Comparison of ENCODE assay signal across 9 cellular contexts in genomic region chr19:31356587-31357314, GRCh38. TPM values are rescaled to one million over a fixed set of nuclear protein-coding genes. Genes with fewer than 3 reads are reported as not detected.
DNase-seq lines count a peak whose midpoint lies in the region; ATAC-seq and TF ChIP-seq lines count a peak whose summit lies in the region.
"Had no signal": no experiment of that assay in that cellular context is flagged by ENCODE, and none has a peak within 500 bp of the region (broad histone marks: within the 10 kb centered on the region; RNA-seq: fewer than 3 reads in every experiment).

No MANE protein-coding gene starts in this region.

- peak; percentile 45 for DNase-seq in activated T-cell treated with anti-CD3 and anti-CD28 coated beads for 4 hours
- peak; percentile 47 for DNase-seq in glomerular visceral epithelial cell (ENCODE audit: extremely low spot score)
- peak in 2 of 3 donors; percentile 50 to 55 for DNase-seq in stimulated activated CD4-positive, alpha-beta T cell treated with anti-CD3 and anti-CD28 coated beads, Interleukin-12 subunit alpha, Interleukin-12 subunit beta, amount 100 ng/mL, for 48 hours (ENCODE audit: low read depth in 2 of 3, low spot score in 1 of 3)
- DNase-seq in globus pallidus (ENCODE audit: low spot score) = no peak
- no peak for DNase-seq in MCF 10A (ENCODE audit: unreplicated experiment)

- H3K27me3 ChIP-seq in HUES48 (ENCODE audit: control insufficient read depth, insufficient read depth, low read length) = peaks cover 59% of the 10 kb centered on the region

- ATAC-seq in HG03039 (IDR thresholded peaks at IDR 0.05; ENCODE audit: unreplicated experiment) = no peak
- no peak for ATAC-seq in HG02678 (IDR thresholded peaks at IDR 0.05; ENCODE audit: unreplicated experiment)

- no peaks in the 10 kb centered on the region for H3K36me3 Mint-ChIP-seq in MCF 10A (ENCODE audit: insufficient read depth, unreplicated experiment)
- H3K36me3 Mint-ChIP-seq: activated naive CD8-positive, alpha-beta T cell had no signal

- no TSS peak for BruUV-seq in MCF 10A (replicated peaks; lab: Mats Ljungman, UMichigan)

- intact Hi-C loops in MCF 10A (cut with micrococcal nuclease) = no loop called here

- no peaks in the 10 kb centered on the region for H3K4me1 Mint-ChIP-seq in MCF 10A (ENCODE audit: insufficient read depth, unreplicated experiment)

- H3K27me3 Mint-ChIP-seq in MCF 10A (ENCODE audit: insufficient read depth, unreplicated experiment) = no peaks in the 10 kb centered on the region

- H3K27ac ChIP-seq in HUES48 (ENCODE audit: low read depth, low read length) = no peak overlapping the region

- TF ChIP-seq CTCF in MCF 10A (IDR thresholded peaks at IDR 0.05; ENCODE audit: unreplicated experiment) = no peak

- peak overlapping the region; percentile 56 for H3K4me3 ChIP-seq in HUES48 (ENCODE audit: low read depth, low read length)

- CTCF ChIA-PET in MCF 10A (lab: Yijun Ruan, JAX) = no interaction called here

- H3K27ac Mint-ChIP-seq in MCF 10A (ENCODE audit: low read depth, unreplicated experiment) = no peak overlapping the region
- H3K27ac Mint-ChIP-seq: activated naive CD8-positive, alpha-beta T cell had no signal

- H3K4me3 Mint-ChIP-seq in MCF 10A (ENCODE audit: unreplicated experiment) = no peak overlapping the region
- H3K4me3 Mint-ChIP-seq: activated naive CD8-positive, alpha-beta T cell had no signal

- H3K9me3 ChIP-seq in HUES48 (ENCODE audit: control insufficient read depth, insufficient read depth, low read length) = no peaks in the 10 kb centered on the region

- no peak overlapping the region for H3K9ac ChIP-seq in HUES48 (ENCODE audit: low read depth, low read length)

- peaks cover 48% of the 10 kb centered on the region for H3K4me1 ChIP-seq in HUES48 (ENCODE audit: control insufficient read depth, insufficient read depth, low read length)

- H3K9me3 Mint-ChIP-seq in MCF 10A (ENCODE audit: unreplicated experiment) = peaks cover 23% of the 10 kb centered on the region

- POLR2A ChIA-PET in MCF 10A (lab: Yijun Ruan, JAX) = no interaction called here

- H3K36me3 ChIP-seq in HUES48 (ENCODE audit: control insufficient read depth, insufficient read depth, low read length) = no peaks in the 10 kb centered on the region

RNA-seq across cellular contexts. Expression of gene TSHZ3, which starts 7.5 kb away (rescaled TPM):
- total RNA-seq in MCF 10A (2022) = not detected in 2 replicates

Comparison
In these comparisons a context has a peak if more than half of its experiments do, and no peak if none do; other contexts are left out.
1. DNase-seq: peak in activated T-cell treated with anti-CD3 and anti-CD28 coated beads for 4 hours (single experiment), glomerular visceral epithelial cell (single experiment) and stimulated activated CD4-positive, alpha-beta T cell treated with anti-CD3 and anti-CD28 coated beads, Interleukin-12 subunit alpha, Interleukin-12 subunit beta, amount 100 ng/mL, for 48 hours (2 of 3); none in globus pallidus (single experiment) and MCF 10A (single experiment).